9 cellular contexts compared by ENCODE assay signal in genomic region chr7:137254766-137255165, GRCh38.
"Had no signal": no experiment of that assay in that cellular context is flagged by ENCODE, and none has a peak within 500 bp of the region (broad histone marks: within the 10 kb centered on the region; RNA-seq: fewer than 3 reads in every experiment).

No MANE protein-coding gene starts in this region.

- H3K4me1 ChIP-seq: HAP-1 had no signal

- H3K9me3 ChIP-seq: HAP-1 had no signal

- H3K4me2 ChIP-seq: GM23338 had no signal

- H3K4me3 ChIP-seq: GM23248, GM23338, HAP-1 had no signal

- DNase-seq: GM23248, GOT3, H7, H9, HCEC 1CT, HFFc6 had no signal

- H3K9ac ChIP-seq: GM23248 had no signal

- H3K36me3 ChIP-seq: HAP-1 had no signal

- H2AFZ ChIP-seq: GM23248, GM23338 had no signal

- H3K27ac ChIP-seq: GM23248 had no signal

- ATAC-seq: GM23338, HCT116 had no signal
